1 cellular context compared by ENCODE assay signal in the genomic region with DNA sequence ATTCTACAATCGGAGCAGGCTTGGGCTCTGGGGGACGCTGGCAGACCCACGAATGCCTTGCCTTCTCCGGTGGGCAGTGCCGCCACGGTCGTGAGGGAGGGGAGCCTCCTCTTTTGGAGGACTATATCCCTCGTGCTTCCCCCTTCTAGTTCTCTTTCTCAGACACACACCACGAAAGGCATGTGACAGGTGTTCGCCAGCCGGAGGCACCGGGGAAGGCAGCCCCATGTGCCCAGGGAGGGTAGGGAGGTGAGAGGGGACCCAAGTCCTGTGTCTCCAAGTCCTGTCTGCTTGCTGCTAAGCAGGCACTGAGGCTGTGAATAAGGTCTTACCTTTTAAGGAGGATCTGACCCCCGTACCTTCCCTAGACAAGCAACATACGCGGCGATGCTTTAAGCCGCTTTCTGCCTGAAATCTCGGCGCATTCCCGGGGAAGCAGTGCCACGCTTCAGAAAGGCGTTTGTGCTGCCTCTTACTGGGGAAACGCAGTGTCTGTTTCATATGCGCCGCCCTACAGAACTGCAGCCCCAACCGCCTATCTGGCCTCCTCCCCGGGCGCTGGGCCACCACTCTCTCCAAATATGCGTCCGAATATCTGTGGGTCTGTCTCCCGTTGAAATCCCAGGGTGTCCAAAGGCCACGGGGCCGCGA.
TF ChIP-seq lines count a peak whose summit lies in the region.

No MANE protein-coding gene starts in this region.

TF ChIP-seq in HEK293, 187 proteins besides CTCF, POLR2A, EP300 and RAD21 (continued from another document):
- TF ChIP-seq, protein P1, sequence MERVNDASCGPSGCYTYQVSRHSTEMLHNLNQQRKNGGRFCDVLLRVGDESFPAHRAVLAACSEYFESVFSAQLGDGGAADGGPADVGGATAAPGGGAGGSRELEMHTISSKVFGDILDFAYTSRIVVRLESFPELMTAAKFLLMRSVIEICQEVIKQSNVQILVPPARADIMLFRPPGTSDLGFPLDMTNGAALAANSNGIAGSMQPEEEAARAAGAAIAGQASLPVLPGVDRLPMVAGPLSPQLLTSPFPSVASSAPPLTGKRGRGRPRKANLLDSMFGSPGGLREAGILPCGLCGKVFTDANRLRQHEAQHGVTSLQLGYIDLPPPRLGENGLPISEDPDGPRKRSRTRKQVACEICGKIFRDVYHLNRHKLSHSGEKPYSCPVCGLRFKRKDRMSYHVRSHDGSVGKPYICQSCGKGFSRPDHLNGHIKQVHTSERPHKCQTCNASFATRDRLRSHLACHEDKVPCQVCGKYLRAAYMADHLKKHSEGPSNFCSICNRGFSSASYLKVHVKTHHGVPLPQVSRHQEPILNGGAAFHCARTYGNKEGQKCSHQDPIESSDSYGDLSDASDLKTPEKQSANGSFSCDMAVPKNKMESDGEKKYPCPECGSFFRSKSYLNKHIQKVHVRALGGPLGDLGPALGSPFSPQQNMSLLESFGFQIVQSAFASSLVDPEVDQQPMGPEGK (tag by site-specific recombination; IDR thresholded peaks at IDR 0.05), result no peak
- TF ChIP-seq MYNN (tag by site-specific recombination; IDR thresholded peaks at IDR 0.05; ENCODE audit: borderline replicate concordance) (no peak), ZBTB20 (tag by site-specific recombination; IDR thresholded peaks at IDR 0.05) (peak; percentile 60), ZNF654 (tag by site-specific recombination; IDR thresholded peaks at IDR 0.05; ENCODE audit: low read depth) (peak; percentile 32), EGR2 (tag by site-specific recombination; IDR thresholded peaks at IDR 0.05; ENCODE audit: low read depth) (no peak), ZBTB17 (tag by site-specific recombination; IDR thresholded peaks at IDR 0.05) (peak; percentile 19; the same call in 1 of the 2 replicates), PRDM1 (tag by site-specific recombination; IDR thresholded peaks at IDR 0.05) (no peak), ZNF596 (tag by site-specific recombination; IDR thresholded peaks at IDR 0.05) (no peak), ZNF561 (tag by site-specific recombination; IDR thresholded peaks at IDR 0.05; ENCODE audit: borderline replicate concordance) (no peak)
- TF ChIP-seq, protein P2, sequence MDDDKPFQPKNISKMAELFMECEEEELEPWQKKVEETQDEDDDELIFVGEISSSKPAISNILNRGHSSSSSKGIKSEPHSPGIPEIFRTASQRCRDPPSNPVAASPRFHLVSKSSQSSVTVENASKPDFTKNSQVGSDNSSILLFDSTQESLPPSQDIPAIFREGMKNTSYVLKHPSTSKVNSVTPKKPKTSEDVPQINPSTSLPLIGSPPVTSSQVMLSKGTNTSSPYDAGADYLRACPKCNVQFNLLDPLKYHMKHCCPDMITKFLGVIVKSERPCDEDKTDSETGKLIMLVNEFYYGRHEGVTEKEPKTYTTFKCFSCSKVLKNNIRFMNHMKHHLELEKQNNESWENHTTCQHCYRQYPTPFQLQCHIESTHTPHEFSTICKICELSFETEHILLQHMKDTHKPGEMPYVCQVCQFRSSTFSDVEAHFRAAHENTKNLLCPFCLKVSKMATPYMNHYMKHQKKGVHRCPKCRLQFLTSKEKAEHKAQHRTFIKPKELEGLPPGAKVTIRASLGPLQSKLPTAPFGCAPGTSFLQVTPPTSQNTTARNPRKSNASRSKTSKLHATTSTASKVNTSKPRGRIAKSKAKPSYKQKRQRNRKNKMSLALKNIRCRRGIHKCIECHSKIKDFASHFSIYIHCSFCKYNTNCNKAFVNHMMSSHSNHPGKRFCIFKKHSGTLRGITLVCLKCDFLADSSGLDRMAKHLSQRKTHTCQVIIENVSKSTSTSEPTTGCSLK (tag by site-specific recombination; IDR thresholded peaks at IDR 0.05), result no peak
- TF ChIP-seq, protein P3, sequence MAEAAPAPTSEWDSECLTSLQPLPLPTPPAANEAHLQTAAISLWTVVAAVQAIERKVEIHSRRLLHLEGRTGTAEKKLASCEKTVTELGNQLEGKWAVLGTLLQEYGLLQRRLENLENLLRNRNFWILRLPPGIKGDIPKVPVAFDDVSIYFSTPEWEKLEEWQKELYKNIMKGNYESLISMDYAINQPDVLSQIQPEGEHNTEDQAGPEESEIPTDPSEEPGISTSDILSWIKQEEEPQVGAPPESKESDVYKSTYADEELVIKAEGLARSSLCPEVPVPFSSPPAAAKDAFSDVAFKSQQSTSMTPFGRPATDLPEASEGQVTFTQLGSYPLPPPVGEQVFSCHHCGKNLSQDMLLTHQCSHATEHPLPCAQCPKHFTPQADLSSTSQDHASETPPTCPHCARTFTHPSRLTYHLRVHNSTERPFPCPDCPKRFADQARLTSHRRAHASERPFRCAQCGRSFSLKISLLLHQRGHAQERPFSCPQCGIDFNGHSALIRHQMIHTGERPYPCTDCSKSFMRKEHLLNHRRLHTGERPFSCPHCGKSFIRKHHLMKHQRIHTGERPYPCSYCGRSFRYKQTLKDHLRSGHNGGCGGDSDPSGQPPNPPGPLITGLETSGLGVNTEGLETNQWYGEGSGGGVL (tag by site-specific recombination; IDR thresholded peaks at IDR 0.05), result no peak
TF ChIP-seq in HEK293: peak in this region for 12.
